Comparison of ENCODE assay signal across 8 cellular contexts in genomic region chr20:8600907-8601541, GRCh38.
DNase-seq lines count a peak whose midpoint lies in the region; ATAC-seq and TF ChIP-seq lines count a peak whose summit lies in the region.
"Not testable (repeated sequence)": the region's sequence is repeated elsewhere in the genome, so short reads cannot be mapped to it uniquely, and the experiment has no call there.

No MANE protein-coding gene starts in this region.

- BruUV-seq in PC-9 (replicated peaks; lab: Mats Ljungman, UMichigan), result not testable (repeated sequence)

- H3K36me3 Mint-ChIP-seq in endodermal cell (ENCODE audit: low read depth), result not testable (repeated sequence)
- peaks cover 36% of the 10 kb centered on the region for H3K36me3 Mint-ChIP-seq in nephron progenitor cell (ENCODE audit: low read depth)

- peak; percentile 10 to 16 for DNase-seq in NCI-H187 (lab: John Stamatoyannopoulos, UW)
- DNase-seq in PC-9, endodermal cell, nephron progenitor cell: not testable (repeated sequence)

- H3K4me3 Mint-ChIP-seq in endodermal cell, result peak overlapping the region; percentile 62
- peak overlapping the region; percentile 88 for H3K4me3 Mint-ChIP-seq in nephron progenitor cell

- TF ChIP-seq CTCF in 22Rv1 (IDR thresholded peaks at IDR 0.05); PC-9 (conservative IDR thresholded peaks at IDR 0.05); endodermal cell (conservative IDR thresholded peaks at IDR 0.05); nephron progenitor cell (IDR thresholded peaks at IDR 0.05): not testable (repeated sequence)

- ATAC-seq in GM18519 (IDR thresholded peaks at IDR 0.05; ENCODE audit: low FRiP score, unreplicated experiment), result peak; percentile 12
- peak; percentile 7 for ATAC-seq in GM21825 (IDR thresholded peaks at IDR 0.05; ENCODE audit: unreplicated experiment)
- peak; percentile 6 for ATAC-seq in HG03342 (IDR thresholded peaks at IDR 0.05; ENCODE audit: unreplicated experiment)

- POLR2A ChIA-PET in PC-9 (lab: Charles Lee; ENCODE audit: unreplicated experiment), result not testable (repeated sequence)

- H3K27ac ChIP-seq in 22Rv1, result peak overlapping the region; percentile 43
- H3K27ac ChIP-seq in PC-9; endodermal cell (ENCODE audit: low read depth, low read length): not testable (repeated sequence)

- H3K4me3 ChIP-seq in PC-9, result not testable (repeated sequence)
- H3K4me3 ChIP-seq in endodermal cell (ENCODE audit: low read length), result peak overlapping the region; percentile 68

- 0 out of 2 replicates have a peak overlapping the region, but pooled peaks have one; percentile 16 for H3K4me2 ChIP-seq in PC-9

- not testable (repeated sequence) for H3K79me2 ChIP-seq in PC-9 (ENCODE audit: low read depth)

- intact Hi-C loops in PC-9 (cut with micrococcal nuclease; ENCODE audit: unreplicated experiment), result not testable (repeated sequence)

- not testable (repeated sequence) for H3K9me3 ChIP-seq in PC-9 (ENCODE audit: insufficient read depth, low read depth); endodermal cell (ENCODE audit: control insufficient read depth, low read length)

- H3F3A ChIP-seq in PC-9 (ENCODE audit: insufficient read depth, low read depth), result not testable (repeated sequence)

- not testable (repeated sequence) for H4K20me1 ChIP-seq in PC-9 (ENCODE audit: insufficient read depth)

- H3K9me2 ChIP-seq in PC-9 (ENCODE audit: insufficient read depth), result not testable (repeated sequence)

- not testable (repeated sequence) for H3K9ac ChIP-seq in endodermal cell (ENCODE audit: extremely low read depth, low read length, poor library complexity, severe bottlenecking)

- not testable (repeated sequence) for H3K4me1 ChIP-seq in PC-9 (replicated peaks; ENCODE audit: insufficient read depth); endodermal cell (ENCODE audit: control insufficient read depth, insufficient read depth, low read length)

- H3K4me1 Mint-ChIP-seq in endodermal cell, result not testable (repeated sequence)
- H3K4me1 Mint-ChIP-seq in nephron progenitor cell, result peaks cover 12% of the 10 kb centered on the region

- 76 to 100% methylated on average over 1 to 3 of the region's 18 CpGs for WGBS in endodermal cell (ENCODE audit: insufficient coverage in 1 of 2, insufficient read length in 1 of 2), 2 experiments

- H3K36me3 ChIP-seq in PC-9 (ENCODE audit: low read depth); endodermal cell (ENCODE audit: control insufficient read depth, insufficient read depth, low read length): not testable (repeated sequence)

- H3K27me3 ChIP-seq in PC-9 (ENCODE audit: insufficient read depth, low read depth); endodermal cell (ENCODE audit: control insufficient read depth, insufficient read depth, low read length, poor library complexity, severe bottlenecking): not testable (repeated sequence)

- not testable (repeated sequence) for H3K9me3 Mint-ChIP-seq in endodermal cell
- peaks cover 28% of the 10 kb centered on the region for H3K9me3 Mint-ChIP-seq in nephron progenitor cell

- H3K27me3 Mint-ChIP-seq in endodermal cell (ENCODE audit: insufficient read depth); nephron progenitor cell (ENCODE audit: low read depth, poor library complexity): not testable (repeated sequence)

- not testable (repeated sequence) for H2AFZ ChIP-seq in PC-9

- peak overlapping the region; percentile 81 for H3K27ac Mint-ChIP-seq in endodermal cell
- peak overlapping the region; percentile 54 for H3K27ac Mint-ChIP-seq in nephron progenitor cell

- CTCF ChIA-PET in PC-9 (lab: Charles Lee), result not testable (repeated sequence)
